ENCODE assay signal across 2 cellular contexts in the genomic region with DNA sequence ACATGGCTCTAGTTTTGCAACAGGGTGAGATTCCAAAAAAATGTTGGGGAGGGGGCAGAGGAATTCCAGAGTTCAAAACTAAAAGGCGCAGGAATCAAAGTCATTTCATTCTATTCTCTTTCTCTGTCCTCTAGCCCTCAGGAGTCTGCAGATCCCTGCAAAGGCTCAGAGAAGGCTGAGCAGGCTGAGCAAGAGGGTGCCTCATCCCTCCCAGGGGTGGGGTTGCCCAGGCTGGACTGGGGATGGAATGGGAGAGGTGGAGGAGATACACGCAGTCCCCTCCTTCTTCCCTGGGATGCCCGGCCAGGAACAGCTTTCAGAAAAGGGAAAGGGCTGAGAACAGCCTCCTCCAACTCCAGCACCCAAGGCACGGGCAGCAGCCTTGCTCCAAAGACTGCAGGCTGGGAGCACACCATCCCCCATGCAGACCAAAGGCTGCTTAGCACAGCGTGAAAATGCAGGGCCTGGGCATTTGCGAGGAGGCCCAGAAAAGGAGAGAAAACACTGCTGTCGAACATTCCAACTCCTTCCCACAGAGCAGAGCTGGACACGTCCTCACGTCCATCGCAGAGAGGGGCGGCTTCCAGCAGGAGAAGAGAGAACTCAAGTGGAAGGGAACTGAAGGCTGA.
TF ChIP-seq lines count a peak whose summit lies in the region.

No MANE protein-coding gene starts in this region.

TF ChIP-seq in IMR-90, 13 proteins besides CTCF, POLR2A, EP300 and RAD21:
- TF ChIP-seq CHD1 (IDR thresholded peaks at IDR 0.05; ENCODE audit: low read depth, low read length) = no peak
- no peak for TF ChIP-seq RFX5 (IDR thresholded peaks at IDR 0.05; ENCODE audit: low read depth, low read length)
- TF ChIP-seq MAZ (IDR thresholded peaks at IDR 0.05; ENCODE audit: borderline replicate concordance, low read depth, low read length) = no peak
- no peak for TF ChIP-seq FOS (IDR thresholded peaks at IDR 0.05; ENCODE audit: low read depth, low read length)
- TF ChIP-seq SMC3 (IDR thresholded peaks at IDR 0.05; ENCODE audit: low read depth, low read length) = no peak
- no peak for TF ChIP-seq MAFK (IDR thresholded peaks at IDR 0.05; ENCODE audit: low read depth, low read length)
- TF ChIP-seq BHLHE40 (IDR thresholded peaks at IDR 0.05; ENCODE audit: low read depth, low read length) = no peak
- TF ChIP-seq NFE2L2 (IDR thresholded peaks at IDR 0.05; ENCODE audit: low read depth, low read length) = no peak
- no peak for TF ChIP-seq RCOR1 (IDR thresholded peaks at IDR 0.05; ENCODE audit: insufficient replicate concordance, low read length)
- no peak for TF ChIP-seq CEBPB (IDR thresholded peaks at IDR 0.05; ENCODE audit: low read depth, low read length)
- TF ChIP-seq MXI1 (IDR thresholded peaks at IDR 0.05; ENCODE audit: borderline replicate concordance, low read depth, low read length) = no peak
- TF ChIP-seq, protein P1, sequence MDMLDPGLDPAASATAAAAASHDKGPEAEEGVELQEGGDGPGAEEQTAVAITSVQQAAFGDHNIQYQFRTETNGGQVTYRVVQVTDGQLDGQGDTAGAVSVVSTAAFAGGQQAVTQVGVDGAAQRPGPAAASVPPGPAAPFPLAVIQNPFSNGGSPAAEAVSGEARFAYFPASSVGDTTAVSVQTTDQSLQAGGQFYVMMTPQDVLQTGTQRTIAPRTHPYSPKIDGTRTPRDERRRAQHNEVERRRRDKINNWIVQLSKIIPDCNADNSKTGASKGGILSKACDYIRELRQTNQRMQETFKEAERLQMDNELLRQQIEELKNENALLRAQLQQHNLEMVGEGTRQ (IDR thresholded peaks at IDR 0.05; ENCODE audit: low read depth, low read length) = no peak
- TF ChIP-seq, protein P2, sequence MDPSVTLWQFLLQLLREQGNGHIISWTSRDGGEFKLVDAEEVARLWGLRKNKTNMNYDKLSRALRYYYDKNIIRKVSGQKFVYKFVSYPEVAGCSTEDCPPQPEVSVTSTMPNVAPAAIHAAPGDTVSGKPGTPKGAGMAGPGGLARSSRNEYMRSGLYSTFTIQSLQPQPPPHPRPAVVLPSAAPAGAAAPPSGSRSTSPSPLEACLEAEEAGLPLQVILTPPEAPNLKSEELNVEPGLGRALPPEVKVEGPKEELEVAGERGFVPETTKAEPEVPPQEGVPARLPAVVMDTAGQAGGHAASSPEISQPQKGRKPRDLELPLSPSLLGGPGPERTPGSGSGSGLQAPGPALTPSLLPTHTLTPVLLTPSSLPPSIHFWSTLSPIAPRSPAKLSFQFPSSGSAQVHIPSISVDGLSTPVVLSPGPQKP (IDR thresholded peaks at IDR 0.05; ENCODE audit: borderline replicate concordance, low read depth, low read length) = no peak
TF ChIP-seq in IMR-90: peak in this region for 0.

TF ChIP-seq in GM12891, 5 proteins besides CTCF, POLR2A, EP300 and RAD21:
- TF ChIP-seq POLR2AphosphoS5 (IDR thresholded peaks at IDR 0.05; ENCODE audit: low read depth, low read length) (no peak), TAF1 (IDR thresholded peaks at IDR 0.05; ENCODE audit: low read depth, low read length) (no peak), PAX5 (IDR thresholded peaks at IDR 0.05; ENCODE audit: insufficient read depth, low read length, severe bottlenecking) (no peak), POU2F2 (IDR thresholded peaks at IDR 0.05; ENCODE audit: low read depth, low read length) (no peak), SPI1 (IDR thresholded peaks at IDR 0.05; ENCODE audit: low read depth, low read length) (no peak)
